In genomic region chr5:134595458-134595838, GRCh38 we compare ENCODE assay signal across 18 cellular contexts. TPM values are rescaled to one million over a fixed set of nuclear protein-coding genes. Genes with fewer than 3 reads are reported as not detected.
DNase-seq lines count a peak whose midpoint lies in the region; ATAC-seq and TF ChIP-seq lines count a peak whose summit lies in the region.
"Had no signal": no experiment of that assay in that cellular context is flagged by ENCODE, and none has a peak within 500 bp of the region (broad histone marks: within the 10 kb centered on the region; RNA-seq: fewer than 3 reads in every experiment).

No MANE protein-coding gene starts in this region.

- H3K27me3 Mint-ChIP-seq in T-helper 1 cell treated with Interleukin-12 subunit alpha and Interleukin-12 subunit beta and Interleukin-4 antibody, amounts not matched to agents 30 μg/mL and 1 μg/mL, for 36 hours (ENCODE audit: low read depth): no peaks in the 10 kb centered on the region
- no peaks in the 10 kb centered on the region for H3K27me3 Mint-ChIP-seq in glutamatergic neuron (ENCODE audit: unreplicated experiment)
- H3K27me3 Mint-ChIP-seq: memory B cell had no signal

- DNase-seq in T-helper 1 cell (no peak), WERI-Rb-1 (no peak), left lobe of liver (ENCODE audit: low spot score) (peak; percentile 15), glutamatergic neuron (no peak)
- DNase-seq in stimulated activated CD4-positive, alpha-beta T cell treated with anti-CD3 and anti-CD28 coated beads, Interleukin-4, amount 100 ng/mL, for 1 hour: no peak
- DNase-seq: 8988T; activated CD4-positive, alpha-beta T cell treated with anti-CD3 and anti-CD28 coated beads for 4 hours; small intestine; stimulated activated CD4-positive, alpha-beta T cell treated with anti-CD3 and anti-CD28 coated beads, Interleukin-2, amount 100 ng/mL, for 48 hours; stimulated activated naive CD8-positive, alpha-beta T cell treated with anti-CD3 and anti-CD28 coated beads, Interleukin-15, amount 100 ng/mL, for 72 hours; upper lobe of right lung had no signal

- no peak overlapping the region for H3K4me3 ChIP-seq in WERI-Rb-1 (ENCODE audit: low read depth, low read length)
- H3K4me3 ChIP-seq: upper lobe of right lung had no signal

- ATAC-seq in GM18517 (IDR thresholded peaks at IDR 0.05; ENCODE audit: unreplicated experiment) (peak; percentile 5), left lobe of liver (no peak), GM18909 (IDR thresholded peaks at IDR 0.05; ENCODE audit: poor library complexity, unreplicated experiment) (no peak)
- ATAC-seq: upper lobe of right lung had no signal

- TF ChIP-seq CTCF in WERI-Rb-1 (IDR thresholded peaks at IDR 0.05; ENCODE audit: low read depth, low read length): no peak
- TF ChIP-seq CTCF in glutamatergic neuron (IDR thresholded peaks at IDR 0.05; ENCODE audit: partially characterized antibody, unreplicated experiment): no peak

- no peaks in the 10 kb centered on the region for H3K36me3 ChIP-seq in WERI-Rb-1
- H3K36me3 ChIP-seq: upper lobe of right lung had no signal

- peak overlapping the region; percentile 82 for H3K27ac ChIP-seq in WERI-Rb-1
- H3K27ac ChIP-seq: upper lobe of right lung had no signal

- H3K9me3 Mint-ChIP-seq in T-helper 1 cell treated with Interleukin-12 subunit alpha and Interleukin-12 subunit beta and Interleukin-4 antibody, amounts not matched to agents 30 μg/mL and 1 μg/mL, for 36 hours: no peaks in the 10 kb centered on the region
- peaks cover 3% of the 10 kb centered on the region for H3K9me3 Mint-ChIP-seq in glutamatergic neuron (ENCODE audit: unreplicated experiment)
- H3K9me3 Mint-ChIP-seq: memory B cell; natural killer cell treated with Interleukin-12 subunit alpha and Interleukin-12 subunit beta and Interleukin-15 and Interleukin-18, amount 100 ng/mL, for 72 hours; stimulated activated naive CD8-positive, alpha-beta T cell treated with anti-CD3 and anti-CD28 coated beads, Interleukin-15, amount 100 ng/mL, for 72 hours had no signal

- no peaks in the 10 kb centered on the region for H3K9me3 ChIP-seq in WERI-Rb-1 (ENCODE audit: severe bottlenecking)
- H3K9me3 ChIP-seq: upper lobe of right lung had no signal

- H3K27me3 ChIP-seq in WERI-Rb-1 (ENCODE audit: insufficient read depth, low read depth, severe bottlenecking): no peaks in the 10 kb centered on the region
- H3K27me3 ChIP-seq: upper lobe of right lung had no signal

- no peak overlapping the region for H3K4me3 Mint-ChIP-seq in T-helper 1 cell treated with Interleukin-12 subunit alpha and Interleukin-12 subunit beta and Interleukin-4 antibody, amounts not matched to agents 30 μg/mL and 1 μg/mL, for 36 hours
- H3K4me3 Mint-ChIP-seq in glutamatergic neuron (ENCODE audit: unreplicated experiment): no peak overlapping the region
- H3K4me3 Mint-ChIP-seq: activated naive CD8-positive, alpha-beta T cell; brain; memory B cell; natural killer cell treated with Interleukin-12 subunit alpha and Interleukin-12 subunit beta and Interleukin-15 and Interleukin-18, amount 100 ng/mL, for 72 hours; stimulated activated naive CD8-positive, alpha-beta T cell treated with anti-CD3 and anti-CD28 coated beads, Interleukin-15, amount 100 ng/mL, for 72 hours had no signal

- H3K4me1 Mint-ChIP-seq in T-helper 1 cell treated with Interleukin-12 subunit alpha and Interleukin-12 subunit beta and Interleukin-4 antibody, amounts not matched to agents 30 μg/mL and 1 μg/mL, for 36 hours (ENCODE audit: low read depth): peaks cover 35% of the 10 kb centered on the region
- H3K4me1 Mint-ChIP-seq in glutamatergic neuron (ENCODE audit: low read depth, unreplicated experiment): peaks cover 6% of the 10 kb centered on the region
- H3K4me1 Mint-ChIP-seq: brain, memory B cell had no signal

- H3K36me3 Mint-ChIP-seq in T-helper 1 cell treated with Interleukin-12 subunit alpha and Interleukin-12 subunit beta and Interleukin-4 antibody, amounts not matched to agents 30 μg/mL and 1 μg/mL, for 36 hours (ENCODE audit: low read depth): peaks cover under 1% of the 10 kb centered on the region
- no peaks in the 10 kb centered on the region for H3K36me3 Mint-ChIP-seq in glutamatergic neuron (ENCODE audit: unreplicated experiment)
- H3K36me3 Mint-ChIP-seq: activated naive CD8-positive, alpha-beta T cell; brain; memory B cell; natural killer cell treated with Interleukin-12 subunit alpha and Interleukin-12 subunit beta and Interleukin-15 and Interleukin-18, amount 100 ng/mL, for 72 hours had no signal

- H3K27ac Mint-ChIP-seq in T-helper 1 cell treated with Interleukin-12 subunit alpha and Interleukin-12 subunit beta and Interleukin-4 antibody, amounts not matched to agents 30 μg/mL and 1 μg/mL, for 36 hours: peak overlapping the region; percentile 65
- H3K27ac Mint-ChIP-seq in glutamatergic neuron (ENCODE audit: unreplicated experiment): no peak overlapping the region
- H3K27ac Mint-ChIP-seq: activated naive CD8-positive, alpha-beta T cell; brain; memory B cell; natural killer cell treated with Interleukin-12 subunit alpha and Interleukin-12 subunit beta and Interleukin-15 and Interleukin-18, amount 100 ng/mL, for 72 hours had no signal

RNA-seq across cellular contexts. Expression of gene SAR1B, which starts 37.2 kb away (rescaled TPM):
- total RNA-seq in left lobe of liver (168 TPM), glutamatergic neuron (ENCODE audit: unreplicated experiment) (34.9 TPM)

RNA-seq across cellular contexts. Expression of gene SEC24A, which starts 53.1 kb away (rescaled TPM):
- 31.4 TPM for total RNA-seq in left lobe of liver
- 23.8 TPM for total RNA-seq in glutamatergic neuron (ENCODE audit: unreplicated experiment)
